ENCODE assay signal across 3 cellular contexts in the genomic region with DNA sequence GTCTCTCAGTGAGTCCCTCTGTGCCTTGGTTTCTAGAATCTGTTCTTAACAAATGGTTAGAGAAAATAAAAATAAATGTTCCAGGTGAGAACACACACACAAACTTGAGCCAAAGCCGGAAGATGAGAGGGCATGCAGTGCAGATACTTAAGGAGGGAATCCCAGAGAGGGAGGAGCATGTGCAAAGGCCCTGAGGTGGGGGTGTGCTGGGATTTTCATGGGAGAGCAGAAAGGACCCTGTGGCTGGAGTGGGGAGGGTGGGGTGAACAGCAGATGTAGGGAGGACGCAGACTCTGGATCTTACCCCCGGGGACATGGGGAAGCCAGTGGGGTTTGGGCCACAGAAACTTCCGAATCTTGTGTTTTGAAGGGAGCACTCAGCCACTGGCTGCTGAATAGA.
TF ChIP-seq lines count a peak whose summit lies in the region.

No MANE protein-coding gene starts in this region.

TF ChIP-seq in HEK293, 187 proteins besides CTCF, POLR2A, EP300 and RAD21:
- TF ChIP-seq ZNF623 (tag by site-specific recombination; IDR thresholded peaks at IDR 0.05) (peak; percentile 85), WT1 (tag by site-specific recombination; IDR thresholded peaks at IDR 0.05) (no peak)

TF ChIP-seq in H1, 55 proteins besides CTCF, POLR2A, EP300 and RAD21:
- no peak for TF ChIP-seq POU5F1 (IDR thresholded peaks at IDR 0.05; ENCODE audit: low read depth, low read length)
- TF ChIP-seq SP4 (IDR thresholded peaks at IDR 0.05; ENCODE audit: low read length), result no peak
- TF ChIP-seq KDM1A (IDR thresholded peaks at IDR 0.05; ENCODE audit: borderline replicate concordance, low read length), result 0 out of 2 replicates have a peak, but pooled peaks have one; percentile 70

TF ChIP-seq in HepG2, 621 proteins besides CTCF, POLR2A, EP300 and RAD21:
- TF ChIP-seq, protein P1, sequence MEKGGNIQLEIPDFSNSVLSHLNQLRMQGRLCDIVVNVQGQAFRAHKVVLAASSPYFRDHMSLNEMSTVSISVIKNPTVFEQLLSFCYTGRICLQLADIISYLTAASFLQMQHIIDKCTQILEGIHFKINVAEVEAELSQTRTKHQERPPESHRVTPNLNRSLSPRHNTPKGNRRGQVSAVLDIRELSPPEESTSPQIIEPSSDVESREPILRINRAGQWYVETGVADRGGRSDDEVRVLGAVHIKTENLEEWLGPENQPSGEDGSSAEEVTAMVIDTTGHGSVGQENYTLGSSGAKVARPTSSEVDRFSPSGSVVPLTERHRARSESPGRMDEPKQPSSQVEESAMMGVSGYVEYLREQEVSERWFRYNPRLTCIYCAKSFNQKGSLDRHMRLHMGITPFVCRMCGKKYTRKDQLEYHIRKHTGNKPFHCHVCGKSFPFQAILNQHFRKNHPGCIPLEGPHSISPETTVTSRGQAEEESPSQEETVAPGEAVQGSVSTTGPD (CRISPR knock-in tag; IDR thresholded peaks at IDR 0.05), result no peak
- no peak for TF ChIP-seq RARA (CRISPR knock-in tag; IDR thresholded peaks at IDR 0.05)
- TF ChIP-seq, protein P2, sequence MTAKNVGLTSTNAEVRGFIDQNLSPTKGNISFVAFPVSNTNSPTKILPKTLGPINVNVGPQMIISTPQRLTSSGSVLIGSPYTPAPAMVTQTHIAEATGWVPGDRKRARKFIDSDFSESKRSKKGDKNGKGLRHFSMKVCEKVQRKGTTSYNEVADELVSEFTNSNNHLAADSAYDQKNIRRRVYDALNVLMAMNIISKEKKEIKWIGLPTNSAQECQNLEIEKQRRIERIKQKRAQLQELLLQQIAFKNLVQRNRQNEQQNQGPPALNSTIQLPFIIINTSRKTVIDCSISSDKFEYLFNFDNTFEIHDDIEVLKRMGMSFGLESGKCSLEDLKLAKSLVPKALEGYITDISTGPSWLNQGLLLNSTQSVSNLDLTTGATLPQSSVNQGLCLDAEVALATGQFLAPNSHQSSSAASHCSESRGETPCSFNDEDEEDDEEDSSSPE (CRISPR knock-in tag; IDR thresholded peaks at IDR 0.05), result no peak
- TF ChIP-seq ZNF552 (CRISPR knock-in tag; IDR thresholded peaks at IDR 0.05; ENCODE audit: borderline replicate concordance), result no peak
- no peak for TF ChIP-seq ATAD3A (CRISPR knock-in tag; IDR thresholded peaks at IDR 0.05)
- TF ChIP-seq ZNF260 (CRISPR knock-in tag; IDR thresholded peaks at IDR 0.05; ENCODE audit: borderline replicate concordance, low read depth), result no peak
- no peak for TF ChIP-seq HCFC1 (IDR thresholded peaks at IDR 0.05; ENCODE audit: low read depth, low read length)
- TF ChIP-seq, protein P3, sequence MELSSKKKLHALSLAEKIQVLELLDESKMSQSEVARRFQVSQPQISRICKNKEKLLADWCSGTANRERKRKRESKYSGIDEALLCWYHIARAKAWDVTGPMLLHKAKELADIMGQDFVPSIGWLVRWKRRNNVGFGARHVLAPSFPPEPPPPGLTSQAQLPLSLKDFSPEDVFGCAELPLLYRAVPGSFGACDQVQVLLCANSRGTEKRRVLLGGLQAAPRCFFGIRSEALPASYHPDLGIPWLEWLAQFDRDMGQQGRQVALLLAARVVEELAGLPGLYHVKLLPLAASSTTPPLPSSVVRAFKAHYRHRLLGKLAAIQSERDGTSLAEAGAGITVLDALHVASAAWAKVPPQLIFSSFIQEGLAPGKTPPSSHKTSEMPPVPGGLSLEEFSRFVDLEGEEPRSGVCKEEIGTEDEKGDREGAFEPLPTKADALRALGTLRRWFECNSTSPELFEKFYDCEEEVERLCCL (CRISPR knock-in tag; IDR thresholded peaks at IDR 0.05; ENCODE audit: borderline replicate concordance), result no peak
- no peak for TF ChIP-seq FOSL2 (CRISPR knock-in tag; IDR thresholded peaks at IDR 0.05)
- TF ChIP-seq ZBTB21 (CRISPR knock-in tag; IDR thresholded peaks at IDR 0.05), result no peak
- no peak for TF ChIP-seq ZNF629 (CRISPR knock-in tag; conservative IDR thresholded peaks at IDR 0.05)
- TF ChIP-seq, protein P4, sequence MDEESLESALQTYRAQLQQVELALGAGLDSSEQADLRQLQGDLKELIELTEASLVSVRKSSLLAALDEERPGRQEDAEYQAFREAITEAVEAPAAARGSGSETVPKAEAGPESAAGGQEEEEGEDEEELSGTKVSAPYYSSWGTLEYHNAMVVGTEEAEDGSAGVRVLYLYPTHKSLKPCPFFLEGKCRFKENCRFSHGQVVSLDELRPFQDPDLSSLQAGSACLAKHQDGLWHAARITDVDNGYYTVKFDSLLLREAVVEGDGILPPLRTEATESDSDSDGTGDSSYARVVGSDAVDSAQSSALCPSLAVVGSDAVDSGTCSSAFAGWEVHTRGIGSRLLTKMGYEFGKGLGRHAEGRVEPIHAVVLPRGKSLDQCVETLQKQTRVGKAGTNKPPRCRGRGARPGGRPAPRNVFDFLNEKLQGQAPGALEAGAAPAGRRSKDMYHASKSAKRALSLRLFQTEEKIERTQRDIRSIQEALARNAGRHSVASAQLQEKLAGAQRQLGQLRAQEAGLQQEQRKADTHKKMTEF (CRISPR knock-in tag; IDR thresholded peaks at IDR 0.05), result no peak
